Comparison of ENCODE assay signal across 20 cellular contexts in the genomic region with DNA sequence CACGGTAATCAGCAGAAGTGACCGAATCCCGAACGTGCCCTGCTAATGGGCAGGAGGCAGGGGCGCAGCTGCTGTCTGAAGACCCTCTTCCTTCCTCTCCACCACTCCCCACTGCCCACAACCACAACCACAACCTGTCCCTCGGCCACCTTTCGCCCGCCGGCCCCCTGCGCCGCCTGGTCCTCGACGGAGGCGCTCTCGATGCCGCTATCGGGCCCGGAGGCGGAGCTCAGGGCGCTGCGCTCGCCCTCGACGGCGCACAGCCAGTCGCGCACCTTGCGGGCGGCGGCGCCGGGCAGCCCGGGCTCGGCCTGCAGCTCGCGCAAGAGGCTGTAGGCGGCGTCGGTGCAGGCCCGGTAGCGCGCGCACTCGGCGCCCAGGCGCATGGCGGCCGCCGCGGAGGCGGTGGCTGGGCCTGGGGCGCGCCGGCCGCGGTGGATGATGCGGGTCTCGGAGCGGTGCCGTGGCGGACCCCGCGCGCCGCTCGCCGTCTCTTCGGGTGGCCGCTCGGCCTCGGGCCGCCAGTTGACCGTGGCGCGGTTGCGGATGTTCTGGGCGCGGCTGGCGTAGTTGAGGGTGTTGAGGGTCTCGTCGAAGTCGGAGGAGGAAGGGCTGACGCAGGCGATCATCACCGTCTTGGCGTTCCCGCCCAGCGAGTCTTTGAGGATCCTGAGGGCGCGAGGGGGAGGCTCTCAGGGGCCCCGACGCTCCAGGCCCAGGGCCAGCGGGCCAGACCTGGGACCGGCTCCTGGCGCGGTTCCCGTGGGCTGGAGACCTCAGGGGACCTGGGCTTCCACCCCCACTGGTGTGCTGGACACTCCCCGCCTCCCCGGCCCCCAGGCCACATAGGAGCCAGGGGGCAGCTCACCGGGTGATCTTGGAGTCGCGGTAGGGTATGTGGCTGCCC. TPM values are rescaled to one million over a fixed set of nuclear protein-coding genes. Genes with fewer than 3 reads are reported as not detected.
DNase-seq lines count a peak whose midpoint lies in the region; ATAC-seq and TF ChIP-seq lines count a peak whose summit lies in the region.
"Had no signal": no experiment of that assay in that cellular context is flagged by ENCODE, and none has a peak within 500 bp of the region (broad histone marks: within the 10 kb centered on the region; RNA-seq: fewer than 3 reads in every experiment).

No MANE protein-coding gene starts in this region.

- DNase-seq in activated T-cell treated with anti-CD3 and anti-CD28 coated beads, Interleukin-2, amount 50 U/mL, for 24 hours = peak; percentile 7
- no peak for DNase-seq in activated T-cell treated with anti-CD3 and anti-CD28 coated beads, Interleukin-2, amount 50 U/mL, for 72 hours
- DNase-seq in IMR-90 (no peak), endothelial cell (ENCODE audit: low spot score) (no peak), GF-D8 (lab: John Stamatoyannopoulos, UW) (no peak)
- DNase-seq in activated CD4-positive, alpha-beta T cell treated with anti-CD3 and anti-CD28 coated beads for 36 hours = no peak
- DNase-seq: 8988T, DMS79 treated with DMSO at 0.1 percent for 48 hours, KG1, MV-4-11, NCI-H1417, NCI-H187, NCI-H226, NCI-H524, NCI-H82 had no signal

- H3K27ac ChIP-seq in IMR-90 (ENCODE audit: insufficient read depth, low read length) = no peak overlapping the region
- H3K27ac ChIP-seq: RWPE1 had no signal

- H4K20me1 ChIP-seq in IMR-90 (ENCODE audit: insufficient read depth, low read length) = peaks cover 15% of the 10 kb centered on the region

- H3K14ac ChIP-seq in IMR-90 (replicated peaks; ENCODE audit: low read depth, low read length) = no peak overlapping the region

- no peak overlapping the region for H4K91ac ChIP-seq in IMR-90 (ENCODE audit: insufficient read depth, low read depth, low read length)

- in situ Hi-C loops in IMR-90 (cut with MboI; ENCODE audit: low sequenced_read_pairs) = no loop called here

- TF ChIP-seq CTCF in IMR-90 (conservative IDR thresholded peaks at IDR 0.05; ENCODE audit: low read depth, low read length) = no peak
- no peak for TF ChIP-seq CTCF in endothelial cell (IDR thresholded peaks at IDR 0.05; ENCODE audit: unreplicated experiment)

- no peak overlapping the region for H4K5ac ChIP-seq in IMR-90 (ENCODE audit: low read depth, low read length)

- no peak overlapping the region for H3K4me3 ChIP-seq in IMR-90 (ENCODE audit: insufficient read depth, low read depth, low read length)

- H2AK9ac ChIP-seq in IMR-90 (replicated peaks; ENCODE audit: low read depth, low read length, poor library complexity) = no peak overlapping the region

- H3K56ac ChIP-seq in IMR-90 (ENCODE audit: extremely low read depth, insufficient read depth, low read length) = no peak overlapping the region

- intact Hi-C loops in IMR-90 (cut with micrococcal nuclease) = no loop called here
- intact Hi-C loops in activated CD4-positive, alpha-beta T cell treated with anti-CD3 and anti-CD28 coated beads for 36 hours (cut with DNase I, micrococcal nuclease) = no loop called here

- H3K4me1 Mint-ChIP-seq in activated T-cell treated with anti-CD3 and anti-CD28 coated beads, Interleukin-2, amount 50 U/mL, for 24 hours (ENCODE audit: low read depth) = peaks cover 2% of the 10 kb centered on the region
- H3K4me1 Mint-ChIP-seq in activated T-cell treated with anti-CD3 and anti-CD28 coated beads, Interleukin-2, amount 50 U/mL, for 72 hours (ENCODE audit: low read depth) = peaks cover 8% of the 10 kb centered on the region
- H3K4me1 Mint-ChIP-seq in endothelial cell (ENCODE audit: unreplicated experiment) = no peaks in the 10 kb centered on the region
- peaks cover 9% of the 10 kb centered on the region for H3K4me1 Mint-ChIP-seq in stimulated activated memory B cell treated with anti-CD40 and anti-IgM and Interleukin-4, amounts not matched to agents 10 μg/mL and 1 μg/mL and 100 μg/mL, for 72 hours
- H3K4me1 Mint-ChIP-seq in activated CD4-positive, alpha-beta T cell treated with anti-CD3 and anti-CD28 coated beads for 36 hours = no peaks in the 10 kb centered on the region

- no peak overlapping the region for H3K9ac ChIP-seq in IMR-90 (ENCODE audit: low read depth, low read length)

- no peak overlapping the region for H2BK120ac ChIP-seq in IMR-90 (ENCODE audit: low read depth, low read length)

- no peak overlapping the region for H3K4ac ChIP-seq in IMR-90 (ENCODE audit: low read depth, low read length)

- H3K79me1 ChIP-seq in IMR-90 (ENCODE audit: low read depth in 1 of 2, low read length in 2 of 2) = peaks cover 11 to 33% of the 10 kb centered on the region in 2 experiments

- 85% methylated on average over 53 of the region's 102 CpGs; no CpG with 5 or more reads in 1 of the 2 experiments for whole genome bisulfite sequencing in IMR-90 (ENCODE audit: extremely low coverage in 2 of 2, insufficient read length in 1 of 2), 2 experiments

- H2BK5ac ChIP-seq in IMR-90 (ENCODE audit: low read depth, low read length, poor library complexity, severe bottlenecking) = no peak overlapping the region

- no peak overlapping the region for H3K4me2 ChIP-seq in IMR-90 (ENCODE audit: low read depth, low read length)

- dilution Hi-C loops in IMR-90 (cut with HindIII; ENCODE audit: low sequenced_read_pairs, unreplicated experiment) = no loop called here

- H3K9me3 ChIP-seq in IMR-90 (ENCODE audit: control insufficient read depth, insufficient read depth, low read length) = no peaks in the 10 kb centered on the region

- no peak for ATAC-seq in activated T-cell treated with anti-CD3 and anti-CD28 coated beads, Interleukin-2, amount 50 U/mL, for 72 hours (replicated peaks in 1 of 2)
- ATAC-seq in IMR-90 (ENCODE audit: low read depth) = no peak
- peak; percentile 39 for ATAC-seq in stimulated activated memory B cell treated with anti-CD40 and anti-IgM and Interleukin-4, amounts not matched to agents 10 μg/mL and 1 μg/mL and 100 μg/mL, for 72 hours
- no peak for ATAC-seq in GM21825 (IDR thresholded peaks at IDR 0.05; ENCODE audit: unreplicated experiment)
- ATAC-seq in activated CD4-positive, alpha-beta T cell treated with anti-CD3 and anti-CD28 coated beads for 36 hours = no peak

- H2AFZ ChIP-seq in IMR-90 (replicated peaks; ENCODE audit: low read length, poor library complexity) = peak overlapping the region; percentile 2

- no peak overlapping the region for H4K8ac ChIP-seq in IMR-90 (ENCODE audit: low read depth in 2 of 2, low read length in 2 of 2)

- no peaks in the 10 kb centered on the region for H3K27me3 ChIP-seq in IMR-90 (ENCODE audit: control insufficient read depth, insufficient read depth, low read length)

- H3K18ac ChIP-seq in IMR-90 (ENCODE audit: low read depth, low read length) = no peak overlapping the region

- H3K27me3 Mint-ChIP-seq in activated T-cell treated with anti-CD3 and anti-CD28 coated beads, Interleukin-2, amount 50 U/mL, for 24 hours = peaks cover 17% of the 10 kb centered on the region
- peaks cover 12% of the 10 kb centered on the region for H3K27me3 Mint-ChIP-seq in activated T-cell treated with anti-CD3 and anti-CD28 coated beads, Interleukin-2, amount 50 U/mL, for 72 hours (ENCODE audit: low read depth)
- H3K27me3 Mint-ChIP-seq in endothelial cell (ENCODE audit: unreplicated experiment) = peaks cover 8% of the 10 kb centered on the region
- H3K27me3 Mint-ChIP-seq in stimulated activated memory B cell treated with anti-CD40 and anti-IgM and Interleukin-4, amounts not matched to agents 10 μg/mL and 1 μg/mL and 100 μg/mL, for 72 hours = peaks cover 45% of the 10 kb centered on the region
- peaks cover 11% of the 10 kb centered on the region for H3K27me3 Mint-ChIP-seq in activated CD4-positive, alpha-beta T cell treated with anti-CD3 and anti-CD28 coated beads for 36 hours

- no peak overlapping the region for H2BK15ac ChIP-seq in IMR-90 (ENCODE audit: low read depth, low read length)

- peaks cover 2% of the 10 kb centered on the region; the same call in 1 of the 2 replicates for H3K4me1 ChIP-seq in IMR-90 (ENCODE audit: control insufficient read depth, insufficient read depth, low read length)

- no peaks in the 10 kb centered on the region for H3K36me3 Mint-ChIP-seq in activated T-cell treated with anti-CD3 and anti-CD28 coated beads, Interleukin-2, amount 50 U/mL, for 24 hours (ENCODE audit: low read depth)
- H3K36me3 Mint-ChIP-seq in activated T-cell treated with anti-CD3 and anti-CD28 coated beads, Interleukin-2, amount 50 U/mL, for 72 hours (ENCODE audit: insufficient read depth in 2 of 2) = no peaks in the 10 kb centered on the region
- H3K36me3 Mint-ChIP-seq in endothelial cell (ENCODE audit: low read depth, unreplicated experiment) = peaks cover 14% of the 10 kb centered on the region
- no peaks in the 10 kb centered on the region for H3K36me3 Mint-ChIP-seq in stimulated activated memory B cell treated with anti-CD40 and anti-IgM and Interleukin-4, amounts not matched to agents 10 μg/mL and 1 μg/mL and 100 μg/mL, for 72 hours
- no peaks in the 10 kb centered on the region for H3K36me3 Mint-ChIP-seq in activated CD4-positive, alpha-beta T cell treated with anti-CD3 and anti-CD28 coated beads for 36 hours (ENCODE audit: low read depth)

- peaks cover 3% of the 10 kb centered on the region; the same call in 1 of the 2 replicates for H3K9me1 ChIP-seq in IMR-90 (ENCODE audit: insufficient read depth, low read length)

- no peak overlapping the region for H3K4me3 Mint-ChIP-seq in activated T-cell treated with anti-CD3 and anti-CD28 coated beads, Interleukin-2, amount 50 U/mL, for 24 hours
- H3K4me3 Mint-ChIP-seq in activated T-cell treated with anti-CD3 and anti-CD28 coated beads, Interleukin-2, amount 50 U/mL, for 72 hours = no peak overlapping the region
- peak overlapping the region; percentile 65 for H3K4me3 Mint-ChIP-seq in endothelial cell (ENCODE audit: unreplicated experiment)
- no peak overlapping the region for H3K4me3 Mint-ChIP-seq in stimulated activated memory B cell treated with anti-CD40 and anti-IgM and Interleukin-4, amounts not matched to agents 10 μg/mL and 1 μg/mL and 100 μg/mL, for 72 hours
- no peak overlapping the region for H3K4me3 Mint-ChIP-seq in activated CD4-positive, alpha-beta T cell treated with anti-CD3 and anti-CD28 coated beads for 36 hours

- H3K27ac Mint-ChIP-seq in activated T-cell treated with anti-CD3 and anti-CD28 coated beads, Interleukin-2, amount 50 U/mL, for 24 hours = no peak overlapping the region
- H3K27ac Mint-ChIP-seq in activated T-cell treated with anti-CD3 and anti-CD28 coated beads, Interleukin-2, amount 50 U/mL, for 72 hours = no peak overlapping the region
- H3K27ac Mint-ChIP-seq in endothelial cell (ENCODE audit: unreplicated experiment) = no peak overlapping the region
- H3K27ac Mint-ChIP-seq in stimulated activated memory B cell treated with anti-CD40 and anti-IgM and Interleukin-4, amounts not matched to agents 10 μg/mL and 1 μg/mL and 100 μg/mL, for 72 hours = no peak overlapping the region
- no peak overlapping the region for H3K27ac Mint-ChIP-seq in activated CD4-positive, alpha-beta T cell treated with anti-CD3 and anti-CD28 coated beads for 36 hours

- no peak for TF ChIP-seq RAD21 in IMR-90 (IDR thresholded peaks at IDR 0.05; ENCODE audit: low read length)

- no peak for TF ChIP-seq POLR2A in IMR-90 (IDR thresholded peaks at IDR 0.05; ENCODE audit: low read depth, low read length)

- POLR2A ChIA-PET in IMR-90 (lab: Charles Lee; ENCODE audit: unreplicated experiment) = no interaction called here
- POLR2A ChIA-PET in activated CD4-positive, alpha-beta T cell treated with anti-CD3 and anti-CD28 coated beads for 36 hours (lab: Charles Lee) = no interaction called here

- H3K23ac ChIP-seq in IMR-90 (ENCODE audit: low read depth, low read length) = no peak overlapping the region

- no peak overlapping the region for H2AK5ac ChIP-seq in IMR-90 (ENCODE audit: low read depth, low read length)

- H3K36me3 ChIP-seq in IMR-90 (ENCODE audit: control insufficient read depth, insufficient read depth, low read length) = peaks cover 29% of the 10 kb centered on the region

- no TSS peak for BruUV-seq in IMR-90 (replicated peaks; lab: Mats Ljungman, UMichigan)

- H2BK20ac ChIP-seq in IMR-90 (ENCODE audit: low read depth, low read length) = no peak overlapping the region

- no peaks in the 10 kb centered on the region for H3K9me3 Mint-ChIP-seq in activated T-cell treated with anti-CD3 and anti-CD28 coated beads, Interleukin-2, amount 50 U/mL, for 24 hours
- H3K9me3 Mint-ChIP-seq in activated T-cell treated with anti-CD3 and anti-CD28 coated beads, Interleukin-2, amount 50 U/mL, for 72 hours = no peaks in the 10 kb centered on the region
- H3K9me3 Mint-ChIP-seq in endothelial cell (ENCODE audit: unreplicated experiment) = no peaks in the 10 kb centered on the region
- H3K9me3 Mint-ChIP-seq in stimulated activated memory B cell treated with anti-CD40 and anti-IgM and Interleukin-4, amounts not matched to agents 10 μg/mL and 1 μg/mL and 100 μg/mL, for 72 hours = no peaks in the 10 kb centered on the region
- no peaks in the 10 kb centered on the region for H3K9me3 Mint-ChIP-seq in activated CD4-positive, alpha-beta T cell treated with anti-CD3 and anti-CD28 coated beads for 36 hours (ENCODE audit: low read depth)

- CTCF ChIA-PET in IMR-90 (lab: Yijun Ruan, JAX) = interaction anchor here (0.9 kb wide), 1 partner anchor 77 kb away, joined by 3 read pairs; no protein-coding TSS in a partner anchor
- CTCF ChIA-PET in activated CD4-positive, alpha-beta T cell treated with anti-CD3 and anti-CD28 coated beads for 36 hours (lab: Charles Lee) = interaction anchor here (0.7 to 1.5 kb wide), 5 partner anchors 17 to 429 kb away, joined by 3 to 5 read pairs (median 4); no protein-coding TSS in a partner anchor

RNA-seq across cellular contexts. Expression of a gene that starts 6.9 kb away (rescaled TPM):
- total RNA-seq in activated T-cell treated with anti-CD3 and anti-CD28 coated beads, Interleukin-2, amount 50 U/mL, for 72 hours = 1 to 10 TPM; 1.4 to 1.8 TPM
- total RNA-seq in IMR-90 (2012; rRNA removed) (5.0 and 5.3 TPM in 2 replicates), endothelial cell (ENCODE audit: unreplicated experiment) (6.4 TPM)
- 9.0 and 11.5 TPM in 2 replicates for polyA plus RNA-seq in IMR-90 (2012; rRNA removed)
- 9.8 and 11.1 TPM in 2 replicates for polyA plus RNA-seq in IMR-90 (2012; cell fraction: cytosol; rRNA removed)
- polyA plus RNA-seq in IMR-90 (2012; cell fraction: nucleus; rRNA removed; ENCODE audit: low replicate concordance) = 23.2 and 40.4 TPM in 2 replicates
- total RNA-seq in activated CD4-positive, alpha-beta T cell treated with anti-CD3 and anti-CD28 coated beads for 36 hours = 1 to 10 TPM; 2.1 to 2.3 TPM

RNA-seq across cellular contexts. Expression of a gene that starts 30.8 kb away (rescaled TPM):
- total RNA-seq in activated T-cell treated with anti-CD3 and anti-CD28 coated beads, Interleukin-2, amount 50 U/mL, for 72 hours = 1 to 10 TPM in 1 of 2 donors, under 1 TPM in 1; 0.88 to 1.3 TPM
- total RNA-seq in IMR-90 (2012; rRNA removed) (under 0.01 TPM in 2 replicates), endothelial cell (ENCODE audit: unreplicated experiment) (0.64 TPM)
- polyA plus RNA-seq in IMR-90 (2012; rRNA removed) = 0.07 and 0.09 TPM in 2 replicates
- 0.05 TPM in 1 of 2 replicates, not detected in the other for polyA plus RNA-seq in IMR-90 (2012; cell fraction: cytosol; rRNA removed)
- 0.29 and 0.34 TPM in 2 replicates for polyA plus RNA-seq in IMR-90 (2012; cell fraction: nucleus; rRNA removed; ENCODE audit: low replicate concordance)
- total RNA-seq in activated CD4-positive, alpha-beta T cell treated with anti-CD3 and anti-CD28 coated beads for 36 hours = under 1 TPM; 0.39 to 0.41 TPM
- total RNA-seq: SK-MEL-5 had no signal

RNA-seq across cellular contexts. Expression of a gene that starts 42.2 kb away (rescaled TPM):
- 1 to 10 TPM; 4.0 to 7.3 TPM for total RNA-seq in activated T-cell treated with anti-CD3 and anti-CD28 coated beads, Interleukin-2, amount 50 U/mL, for 72 hours
- 7.8 and 10.2 TPM in 2 replicates for total RNA-seq in IMR-90 (2012; rRNA removed)
- polyA plus RNA-seq in IMR-90 (2012; rRNA removed) = 3.3 and 4.2 TPM in 2 replicates
- polyA plus RNA-seq in IMR-90 (2012; cell fraction: cytosol; rRNA removed) = 2.0 and 3.7 TPM in 2 replicates
- polyA plus RNA-seq in IMR-90 (2012; cell fraction: nucleus; rRNA removed; ENCODE audit: low replicate concordance) = 0.86 and 2.9 TPM in 2 replicates
- total RNA-seq in endothelial cell (ENCODE audit: unreplicated experiment) = 4.5 TPM
- total RNA-seq in activated CD4-positive, alpha-beta T cell treated with anti-CD3 and anti-CD28 coated beads for 36 hours = 1 to 10 TPM; 4.7 to 5.3 TPM

RNA-seq across cellular contexts. Expression of a gene that starts 42.3 kb away (rescaled TPM):
- total RNA-seq in activated T-cell treated with anti-CD3 and anti-CD28 coated beads, Interleukin-2, amount 50 U/mL, for 72 hours = under 1 TPM in 1 of 2 donors, not detected in 1; 0.19 TPM
- not detected in 2 replicates for total RNA-seq in IMR-90 (2012; rRNA removed)
- polyA plus RNA-seq in IMR-90 (2012; rRNA removed) = not detected in 2 replicates
- polyA plus RNA-seq in IMR-90 (2012; cell fraction: cytosol; rRNA removed) = not detected in 2 replicates
- polyA plus RNA-seq in IMR-90 (2012; cell fraction: nucleus; rRNA removed; ENCODE audit: low replicate concordance) = 0.03 TPM in 1 of 2 replicates, not detected in the other
- 0.13 TPM for total RNA-seq in endothelial cell (ENCODE audit: unreplicated experiment)
- not detected for total RNA-seq in activated CD4-positive, alpha-beta T cell treated with anti-CD3 and anti-CD28 coated beads for 36 hours
- total RNA-seq: HepG2, SK-MEL-5 had no signal
